In the genomic region with DNA sequence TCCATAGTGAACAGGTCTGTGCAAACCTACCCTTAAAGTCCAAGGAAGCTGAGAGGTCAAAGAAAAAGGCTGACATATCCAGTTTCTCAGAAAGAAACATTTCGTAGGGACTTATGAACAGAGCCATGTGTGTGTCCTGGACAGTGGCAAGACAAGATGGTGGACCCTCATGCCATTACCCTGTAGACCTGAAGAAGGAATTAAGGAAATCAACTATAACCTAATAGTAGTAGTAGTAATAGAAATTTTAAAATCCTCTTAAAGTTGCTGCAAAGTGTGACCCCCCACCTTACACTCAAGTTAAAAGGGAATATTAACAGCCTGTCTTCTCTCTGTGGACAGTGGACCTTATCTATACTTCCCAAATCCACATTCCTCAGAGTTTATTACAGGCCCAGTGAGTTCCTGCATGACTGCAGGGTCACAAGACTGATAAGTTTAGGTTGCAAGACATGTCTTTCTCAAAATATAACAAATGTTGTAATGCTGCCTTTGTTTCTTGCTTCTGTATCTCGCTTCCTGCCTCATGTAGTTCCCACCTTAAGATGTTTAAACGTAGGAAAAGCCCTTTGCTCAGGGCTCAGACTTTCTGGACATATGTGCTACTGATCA, we compare ENCODE assay signal across 1 cellular context.
A peak's percentile ranks its signal among the peaks of the same experiment; 100 is the strongest.
TF ChIP-seq lines count a peak whose summit lies in the region.

No MANE protein-coding gene starts in this region.

TF ChIP-seq in K562, 482 proteins besides CTCF, POLR2A, EP300 and RAD21 (continued from another document and continues in another):
- TF ChIP-seq, protein P1, sequence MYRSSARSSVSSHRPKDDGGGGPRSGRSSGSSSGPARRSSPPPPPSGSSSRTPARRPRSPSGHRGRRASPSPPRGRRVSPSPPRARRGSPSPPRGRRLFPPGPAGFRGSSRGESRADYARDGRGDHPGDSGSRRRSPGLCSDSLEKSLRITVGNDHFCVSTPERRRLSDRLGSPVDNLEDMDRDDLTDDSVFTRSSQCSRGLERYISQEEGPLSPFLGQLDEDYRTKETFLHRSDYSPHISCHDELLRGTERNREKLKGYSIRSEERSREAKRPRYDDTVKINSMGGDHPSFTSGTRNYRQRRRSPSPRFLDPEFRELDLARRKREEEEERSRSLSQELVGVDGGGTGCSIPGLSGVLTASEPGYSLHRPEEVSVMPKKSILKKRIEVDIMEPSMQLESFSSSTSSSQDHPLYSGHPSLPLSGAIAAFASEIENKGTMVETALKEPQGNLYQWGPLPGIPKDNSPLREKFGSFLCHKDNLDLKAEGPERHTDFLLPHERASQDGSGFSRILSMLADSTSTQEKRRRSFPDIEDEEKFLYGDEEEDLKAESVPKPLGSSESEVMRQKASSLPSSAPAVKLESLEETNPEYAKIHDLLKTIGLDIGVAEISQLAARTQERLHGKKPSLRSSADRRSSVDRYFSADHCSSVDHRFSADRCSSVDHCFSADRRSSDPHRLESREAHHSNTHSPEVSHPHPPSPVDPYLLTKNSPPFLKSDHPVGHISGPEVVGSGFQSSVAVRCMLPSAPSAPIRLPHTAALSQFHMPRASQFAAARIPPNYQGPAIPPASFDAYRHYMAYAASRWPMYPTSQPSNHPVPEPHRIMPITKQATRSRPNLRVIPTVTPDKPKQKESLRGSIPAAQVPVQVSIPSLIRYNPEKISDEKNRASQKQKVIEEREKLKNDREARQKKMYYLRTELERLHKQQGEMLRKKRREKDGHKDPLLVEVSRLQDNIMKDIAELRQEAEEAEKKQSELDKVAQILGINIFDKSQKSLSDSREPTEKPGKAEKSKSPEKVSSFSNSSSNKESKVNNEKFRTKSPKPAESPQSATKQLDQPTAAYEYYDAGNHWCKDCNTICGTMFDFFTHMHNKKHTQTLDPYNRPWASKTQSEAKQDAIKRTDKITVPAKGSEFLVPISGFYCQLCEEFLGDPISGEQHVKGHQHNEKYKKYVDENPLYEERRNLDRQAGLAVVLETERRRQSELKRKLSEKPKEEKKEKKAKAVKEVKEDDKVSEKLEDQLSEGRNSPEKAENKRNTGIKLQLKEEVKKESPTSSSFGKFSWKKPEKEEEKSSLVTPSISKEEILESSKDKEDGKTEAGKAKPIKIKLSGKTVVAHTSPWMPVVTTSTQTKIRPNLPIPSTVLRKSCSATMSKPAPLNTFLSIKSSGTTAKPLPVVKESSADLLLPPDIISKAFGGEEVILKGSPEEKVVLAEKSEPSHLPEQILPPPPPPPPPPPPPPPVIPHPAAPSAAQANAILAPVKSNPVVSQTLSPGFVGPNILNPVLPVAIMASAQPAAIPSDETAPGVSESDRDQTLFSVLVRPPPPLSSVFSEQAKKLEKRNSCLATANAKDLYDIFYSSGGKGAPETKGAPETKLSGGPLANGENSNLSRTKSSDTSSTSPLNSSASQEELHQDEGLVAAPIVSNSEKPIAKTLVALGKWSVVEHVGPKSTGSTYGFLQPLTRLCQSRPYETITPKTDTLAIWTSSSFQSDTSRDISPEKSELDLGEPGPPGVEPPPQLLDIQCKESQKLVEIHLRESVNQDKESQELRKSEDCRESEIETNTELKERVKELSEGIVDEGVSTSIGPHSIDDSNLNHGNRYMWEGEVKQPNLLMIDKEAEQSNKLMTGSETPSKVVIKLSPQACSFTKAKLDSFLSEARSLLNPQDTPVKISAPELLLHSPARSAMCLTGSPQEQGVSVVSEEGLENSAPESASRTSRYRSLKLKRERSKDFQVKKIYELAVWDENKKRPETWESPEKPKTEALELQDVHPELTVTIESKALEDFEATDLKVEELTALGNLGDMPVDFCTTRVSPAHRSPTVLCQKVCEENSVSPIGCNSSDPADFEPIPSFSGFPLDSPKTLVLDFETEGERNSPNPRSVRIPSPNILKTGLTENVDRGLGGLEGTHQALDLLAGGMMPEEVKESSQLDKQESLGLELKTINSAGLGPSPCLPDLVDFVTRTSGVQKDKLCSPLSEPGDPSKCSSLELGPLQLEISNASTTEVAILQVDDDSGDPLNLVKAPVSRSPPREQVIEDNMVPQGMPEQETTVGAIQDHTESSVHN (IDR thresholded peaks at IDR 0.05; ENCODE audit: borderline replicate concordance in 1 of 2, low read depth in 1 of 2): no peak
- TF ChIP-seq SREBF2 (CRISPR knock-in tag; IDR thresholded peaks at IDR 0.05): no peak
- TF ChIP-seq GABPA (tag; conservative IDR thresholded peaks at IDR 0.05; ENCODE audit: low read depth): no peak
- no peak for TF ChIP-seq KAT8 (IDR thresholded peaks at IDR 0.05; ENCODE audit: low read depth)
- no peak for TF ChIP-seq FUS (optimal IDR thresholded peaks at IDR 0.05; ENCODE audit: low read depth, low read length)
- no peak for TF ChIP-seq POLR2G (IDR thresholded peaks at IDR 0.05; ENCODE audit: low read depth, low read length)
- TF ChIP-seq SAFB (IDR thresholded peaks at IDR 0.05; ENCODE audit: borderline replicate concordance, low read depth, low read length): no peak
- no peak for TF ChIP-seq HMG20B (CRISPR knock-in tag; IDR thresholded peaks at IDR 0.05)
- no peak for TF ChIP-seq SAP30 (IDR thresholded peaks at IDR 0.05; ENCODE audit: borderline replicate concordance, insufficient read depth, low read depth, low read length, poor library complexity, severe bottlenecking)
- no peak for TF ChIP-seq CBFB (CRISPR knock-in tag; IDR thresholded peaks at IDR 0.05)
- TF ChIP-seq RB1 (IDR thresholded peaks at IDR 0.05; ENCODE audit: low read depth): no peak
- no peak for TF ChIP-seq ZNF57 (CRISPR knock-in tag; IDR thresholded peaks at IDR 0.05)
- no peak for TF ChIP-seq TCFL5 (CRISPR knock-in tag; conservative IDR thresholded peaks at IDR 0.05)
- TF ChIP-seq ZNF551 (CRISPR knock-in tag; IDR thresholded peaks at IDR 0.05): no peak
- no peak for TF ChIP-seq ZNF586 (CRISPR knock-in tag; conservative IDR thresholded peaks at IDR 0.05)
- no peak for TF ChIP-seq RUNX1 (IDR thresholded peaks at IDR 0.05; ENCODE audit: low read depth)
- TF ChIP-seq, protein P2, sequence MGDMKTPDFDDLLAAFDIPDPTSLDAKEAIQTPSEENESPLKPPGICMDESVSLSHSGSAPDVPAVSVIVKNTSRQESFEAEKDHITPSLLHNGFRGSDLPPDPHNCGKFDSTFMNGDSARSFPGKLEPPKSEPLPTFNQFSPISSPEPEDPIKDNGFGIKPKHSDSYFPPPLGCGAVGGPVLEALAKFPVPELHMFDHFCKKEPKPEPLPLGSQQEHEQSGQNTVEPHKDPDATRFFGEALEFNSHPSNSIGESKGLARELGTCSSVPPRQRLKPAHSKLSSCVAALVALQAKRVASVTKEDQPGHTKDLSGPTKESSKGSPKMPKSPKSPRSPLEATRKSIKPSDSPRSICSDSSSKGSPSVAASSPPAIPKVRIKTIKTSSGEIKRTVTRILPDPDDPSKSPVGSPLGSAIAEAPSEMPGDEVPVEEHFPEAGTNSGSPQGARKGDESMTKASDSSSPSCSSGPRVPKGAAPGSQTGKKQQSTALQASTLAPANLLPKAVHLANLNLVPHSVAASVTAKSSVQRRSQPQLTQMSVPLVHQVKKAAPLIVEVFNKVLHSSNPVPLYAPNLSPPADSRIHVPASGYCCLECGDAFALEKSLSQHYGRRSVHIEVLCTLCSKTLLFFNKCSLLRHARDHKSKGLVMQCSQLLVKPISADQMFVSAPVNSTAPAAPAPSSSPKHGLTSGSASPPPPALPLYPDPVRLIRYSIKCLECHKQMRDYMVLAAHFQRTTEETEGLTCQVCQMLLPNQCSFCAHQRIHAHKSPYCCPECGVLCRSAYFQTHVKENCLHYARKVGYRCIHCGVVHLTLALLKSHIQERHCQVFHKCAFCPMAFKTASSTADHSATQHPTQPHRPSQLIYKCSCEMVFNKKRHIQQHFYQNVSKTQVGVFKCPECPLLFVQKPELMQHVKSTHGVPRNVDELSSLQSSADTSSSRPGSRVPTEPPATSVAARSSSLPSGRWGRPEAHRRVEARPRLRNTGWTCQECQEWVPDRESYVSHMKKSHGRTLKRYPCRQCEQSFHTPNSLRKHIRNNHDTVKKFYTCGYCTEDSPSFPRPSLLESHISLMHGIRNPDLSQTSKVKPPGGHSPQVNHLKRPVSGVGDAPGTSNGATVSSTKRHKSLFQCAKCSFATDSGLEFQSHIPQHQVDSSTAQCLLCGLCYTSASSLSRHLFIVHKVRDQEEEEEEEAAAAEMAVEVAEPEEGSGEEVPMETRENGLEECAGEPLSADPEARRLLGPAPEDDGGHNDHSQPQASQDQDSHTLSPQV (IDR thresholded peaks at IDR 0.05): no peak; the same call in 1 of the 2 replicates
- TF ChIP-seq ZNF75A (CRISPR knock-in tag; IDR thresholded peaks at IDR 0.05): no peak
- TF ChIP-seq NR2C2 (CRISPR knock-in tag; IDR thresholded peaks at IDR 0.05): no peak
- peak; percentile 58; the same call in 1 of the 2 replicates for TF ChIP-seq NR2C2 (tag; IDR thresholded peaks at IDR 0.05)
- TF ChIP-seq, protein P3, sequence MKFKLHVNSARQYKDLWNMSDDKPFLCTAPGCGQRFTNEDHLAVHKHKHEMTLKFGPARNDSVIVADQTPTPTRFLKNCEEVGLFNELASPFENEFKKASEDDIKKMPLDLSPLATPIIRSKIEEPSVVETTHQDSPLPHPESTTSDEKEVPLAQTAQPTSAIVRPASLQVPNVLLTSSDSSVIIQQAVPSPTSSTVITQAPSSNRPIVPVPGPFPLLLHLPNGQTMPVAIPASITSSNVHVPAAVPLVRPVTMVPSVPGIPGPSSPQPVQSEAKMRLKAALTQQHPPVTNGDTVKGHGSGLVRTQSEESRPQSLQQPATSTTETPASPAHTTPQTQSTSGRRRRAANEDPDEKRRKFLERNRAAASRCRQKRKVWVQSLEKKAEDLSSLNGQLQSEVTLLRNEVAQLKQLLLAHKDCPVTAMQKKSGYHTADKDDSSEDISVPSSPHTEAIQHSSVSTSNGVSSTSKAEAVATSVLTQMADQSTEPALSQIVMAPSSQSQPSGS (CRISPR knock-in tag; IDR thresholded peaks at IDR 0.05): no peak
- TF ChIP-seq ZBTB1 (CRISPR knock-in tag; IDR thresholded peaks at IDR 0.05; ENCODE audit: borderline replicate concordance, low read depth): no peak
- TF ChIP-seq GATAD2A (IDR thresholded peaks at IDR 0.05): no peak
- no peak for TF ChIP-seq BMI1 (IDR thresholded peaks at IDR 0.05; ENCODE audit: low read length)
- no peak for TF ChIP-seq KDM5B (IDR thresholded peaks at IDR 0.05; ENCODE audit: insufficient replicate concordance, low read depth, low read length)
- no peak for TF ChIP-seq NR1H2 (CRISPR knock-in tag; IDR thresholded peaks at IDR 0.05)
- TF ChIP-seq DDX20 (tag; IDR thresholded peaks at IDR 0.05; ENCODE audit: low read depth): no peak
- TF ChIP-seq ZBTB34 (CRISPR knock-in tag; IDR thresholded peaks at IDR 0.05): no peak
- TF ChIP-seq SFPQ (IDR thresholded peaks at IDR 0.05; ENCODE audit: low read depth, low read length): no peak
- no peak for TF ChIP-seq E2F6 (IDR thresholded peaks at IDR 0.05; ENCODE audit: borderline replicate concordance in 1 of 2, extremely low read depth in 1 of 2, insufficient read depth in 1 of 2, insufficient read length in 1 of 2, low read depth in 1 of 2, low read length in 1 of 2, poor library complexity in 1 of 2, severe bottlenecking in 1 of 2)
- TF ChIP-seq ESRRB (CRISPR knock-in tag; IDR thresholded peaks at IDR 0.05; ENCODE audit: borderline replicate concordance): no peak
- peak; percentile 48; the same call in 1 of the 2 replicates for TF ChIP-seq CBFA2T2 (conservative IDR thresholded peaks at IDR 0.05)
- peak; percentile 12; the same call in 1 of the 2 replicates for TF ChIP-seq L3MBTL2 (IDR thresholded peaks at IDR 0.05)
- no peak for TF ChIP-seq SMARCC2 (IDR thresholded peaks at IDR 0.05; ENCODE audit: low read depth)
- TF ChIP-seq SMARCE1 (IDR thresholded peaks at IDR 0.05): peak; percentile 39; the same call in 1 of the 2 replicates
- no peak for TF ChIP-seq ZNF583 (CRISPR knock-in tag; IDR thresholded peaks at IDR 0.05)
- TF ChIP-seq POLR2B (IDR thresholded peaks at IDR 0.05; ENCODE audit: low read depth, partially characterized antibody): no peak
- no peak for TF ChIP-seq KLF13 (tag; IDR thresholded peaks at IDR 0.05; ENCODE audit: borderline replicate concordance, low read depth)
